ENCODE assay signal across 18 cellular contexts in genomic region chr15:83057002-83057401, GRCh38. TPM values are rescaled to one million over a fixed set of nuclear protein-coding genes. Genes with fewer than 3 reads are reported as not detected.
DNase-seq lines count a peak whose midpoint lies in the region; ATAC-seq and TF ChIP-seq lines count a peak whose summit lies in the region.
"Had no signal": no experiment of that assay in that cellular context is flagged by ENCODE, and none has a peak within 500 bp of the region (broad histone marks: within the 10 kb centered on the region; RNA-seq: fewer than 3 reads in every experiment).

No MANE protein-coding gene starts in this region.

- 83% methylated on average over 1 of the region's 1 CpG for WGBS in HUES64

- H3K4me1 ChIP-seq in breast epithelium (no peaks in the 10 kb centered on the region), HUES64 (ENCODE audit: insufficient read depth, low read length) (peaks cover 18% of the 10 kb centered on the region), gastrocnemius medialis (peaks cover 53 to 61% of the 10 kb centered on the region in 2 donors)

- no peaks in the 10 kb centered on the region for H3K27me3 Mint-ChIP-seq in MCF 10A (ENCODE audit: insufficient read depth, unreplicated experiment)
- no peaks in the 10 kb centered on the region for H3K27me3 Mint-ChIP-seq in effector memory CD8-positive, alpha-beta T cell
- H3K27me3 Mint-ChIP-seq: CD4-positive, alpha-beta T cell had no signal

- no peak for ATAC-seq in effector memory CD8-positive, alpha-beta T cell (replicated peaks)
- ATAC-seq in gastrocnemius medialis = no peak
- no peak for ATAC-seq in GM21515 (IDR thresholded peaks at IDR 0.05; ENCODE audit: unreplicated experiment)

- BruUV-seq in MCF 10A (replicated peaks; lab: Mats Ljungman, UMichigan) = no TSS peak

- in situ Hi-C loops in gastrocnemius medialis (cut with MboI; ENCODE audit: low sequenced_read_pairs in 4 of 4) = no loop called here

- no peak overlapping the region for H3K27ac ChIP-seq in breast epithelium
- H3K27ac ChIP-seq in HUES64 (ENCODE audit: low read depth, low read length) = peak overlapping the region; percentile 65; the same call in 1 of the 2 replicates
- H3K27ac ChIP-seq in gastrocnemius medialis = peak overlapping the region; percentile 66 to 98 (median 78)
- H3K27ac ChIP-seq: HL-60 had no signal

- TF ChIP-seq CTCF in MCF 10A (IDR thresholded peaks at IDR 0.05; ENCODE audit: unreplicated experiment) (no peak), breast epithelium (IDR thresholded peaks at IDR 0.05) (no peak), gastrocnemius medialis (IDR thresholded peaks at IDR 0.05 in 4 of 5, conservative IDR thresholded peaks at IDR 0.05 in 1 of 5) (no peak)

- H3K27ac Mint-ChIP-seq in MCF 10A (ENCODE audit: low read depth, unreplicated experiment) = peak overlapping the region; percentile 25
- peak overlapping the region; percentile 57 to 59 for H3K27ac Mint-ChIP-seq in effector memory CD8-positive, alpha-beta T cell
- H3K27ac Mint-ChIP-seq: CD4-positive, alpha-beta T cell had no signal

- CTCF ChIA-PET in MCF 10A (lab: Yijun Ruan, JAX) = interaction anchor here (0.6 to 1.2 kb wide), 2 partner anchors 24 to 46 kb away, joined by 4 to 5 read pairs; no protein-coding TSS in a partner anchor

- H3K4me3 ChIP-seq in breast epithelium = no peak overlapping the region
- no peak overlapping the region for H3K4me3 ChIP-seq in HUES64 (ENCODE audit: low read length)
- H3K4me3 ChIP-seq in gastrocnemius medialis = no peak overlapping the region

- no peak for TF ChIP-seq POLR2A in breast epithelium (IDR thresholded peaks at IDR 0.05)
- no peak for TF ChIP-seq POLR2A in gastrocnemius medialis (IDR thresholded peaks at IDR 0.05)

- intact Hi-C loops in MCF 10A (cut with micrococcal nuclease) = no loop called here
- intact Hi-C loops in breast epithelium (cut with DNase I; ENCODE audit: low total_unique reads) = no loop called here
- intact Hi-C loops in gastrocnemius medialis (cut with DNase I; ENCODE audit: low total_unique reads) = no loop called here

- H3K4me1 Mint-ChIP-seq in MCF 10A (ENCODE audit: insufficient read depth, unreplicated experiment) = no peaks in the 10 kb centered on the region
- H3K4me1 Mint-ChIP-seq in effector memory CD8-positive, alpha-beta T cell (ENCODE audit: low read depth in 2 of 2) = peaks cover 14 to 24% of the 10 kb centered on the region in 2 donors

- H3K9ac ChIP-seq in HUES64 (ENCODE audit: low read depth, low read length) = no peak overlapping the region

- H3K9me3 Mint-ChIP-seq in MCF 10A (ENCODE audit: unreplicated experiment) = no peaks in the 10 kb centered on the region
- no peaks in the 10 kb centered on the region for H3K9me3 Mint-ChIP-seq in effector memory CD8-positive, alpha-beta T cell
- H3K9me3 Mint-ChIP-seq: CD4-positive, alpha-beta T cell had no signal

- H3K27me3 ChIP-seq in breast epithelium = no peaks in the 10 kb centered on the region
- H3K27me3 ChIP-seq in HUES64 (ENCODE audit: insufficient read depth, low read length) = no peaks in the 10 kb centered on the region
- H3K27me3 ChIP-seq in gastrocnemius medialis = no peaks in the 10 kb centered on the region

- POLR2A ChIA-PET in MCF 10A (lab: Yijun Ruan, JAX) = interaction anchor here (0.6 to 1.1 kb wide), 6 partner anchors 8 to 371 kb away, joined by 3 to 5 read pairs (median 4); no protein-coding TSS in a partner anchor

- H3K36me3 Mint-ChIP-seq in MCF 10A (ENCODE audit: insufficient read depth, unreplicated experiment) = peaks cover 35% of the 10 kb centered on the region
- peaks cover 55% of the 10 kb centered on the region for H3K36me3 Mint-ChIP-seq in effector memory CD8-positive, alpha-beta T cell (ENCODE audit: insufficient read depth)

- no peaks in the 10 kb centered on the region for H3K36me3 ChIP-seq in breast epithelium
- peaks cover 46% of the 10 kb centered on the region for H3K36me3 ChIP-seq in HUES64 (ENCODE audit: insufficient read depth, low read length)
- H3K36me3 ChIP-seq in gastrocnemius medialis = peaks cover 0 to 17% of the 10 kb centered on the region in 2 donors

- DNase-seq in MCF 10A (ENCODE audit: unreplicated experiment) (no peak), breast epithelium (ENCODE audit: low spot score in 2 of 2) (no peak), gastrocnemius medialis (no peak), NCI-H345 treated with DMSO at 0.1 percent for 48 hours (lab: John Stamatoyannopoulos, UW; ENCODE audit: unreplicated experiment) (no peak)
- DNase-seq in effector memory CD8-positive, alpha-beta T cell = no peak
- DNase-seq: ACHN; Calu3; CD4-positive, alpha-beta T cell; DMS79; MM.1S; NCI-H1105 treated with DMSO at 0.1 percent for 48 hours; NCI-H187; NCI-H446 treated with DMSO at 0.1 percent for 48 hours; NCI-H748 treated with DMSO at 0.1 percent for 48 hours had no signal

- H3K9me3 ChIP-seq in breast epithelium (no peaks in the 10 kb centered on the region), HUES64 (ENCODE audit: insufficient read depth, low read depth, low read length) (no peaks in the 10 kb centered on the region), gastrocnemius medialis (no peaks in the 10 kb centered on the region)

- no peak overlapping the region for H3K4me3 Mint-ChIP-seq in MCF 10A (ENCODE audit: unreplicated experiment)
- no peak overlapping the region for H3K4me3 Mint-ChIP-seq in effector memory CD8-positive, alpha-beta T cell
- H3K4me3 Mint-ChIP-seq: CD4-positive, alpha-beta T cell had no signal

RNA-seq across cellular contexts. Expression of gene BTBD1, which starts 10.1 kb away (rescaled TPM):
- total RNA-seq in MCF 10A (2022) = 42.7 and 57.0 TPM in 2 replicates
- 10 to 100 TPM; 71.1 to 88.8 (median 87.5) TPM for total RNA-seq in breast epithelium
- polyA plus RNA-seq in HUES64 (2013, experiment 1 of 2) = 28.4 TPM
- polyA plus RNA-seq in HUES64 (2013, experiment 2 of 2) = 33.3 TPM
- total RNA-seq in gastrocnemius medialis = 100 to 1,000 TPM; 229 to 408 (median 342) TPM

RNA-seq across cellular contexts. Expression of gene C15orf40, which starts 45.6 kb away (rescaled TPM):
- total RNA-seq in MCF 10A (2022) (38.1 and 39.3 TPM in 2 replicates), breast epithelium (10 to 100 TPM; 10.2 to 26.8 (median 14.6) TPM), gastrocnemius medialis (10 to 100 TPM in 2 of 4 donors, 1 to 10 TPM in 2; 5.9 to 14.6 (median 9.5) TPM)
- 13.9 TPM for polyA plus RNA-seq in HUES64 (2013, experiment 1 of 2)
- 13.5 TPM for polyA plus RNA-seq in HUES64 (2013, experiment 2 of 2)

RNA-seq across cellular contexts. Expression of gene TM6SF1, which starts 50.4 kb away (rescaled TPM):
- 0.39 TPM in 1 of 2 replicates, not detected in the other for total RNA-seq in MCF 10A (2022)
- total RNA-seq in breast epithelium = 1 to 10 TPM; 6.4 to 8.5 (median 7.3) TPM
- 0.35 TPM for polyA plus RNA-seq in HUES64 (2013, experiment 1 of 2)
- not detected for polyA plus RNA-seq in HUES64 (2013, experiment 2 of 2)
- 10 to 100 TPM in 3 of 4 donors, 1 to 10 TPM in 1; 7.1 to 49.1 (median 13.7) TPM for total RNA-seq in gastrocnemius medialis
- total RNA-seq: Calu3; CD4-positive, alpha-beta T cell; G401 had no signal

Comparison
In these comparisons a context has a peak if more than half of its experiments do, and no peak if none do; other contexts are left out.
1. H3K27ac ChIP-seq: peak in HUES64 (single experiment) and gastrocnemius medialis (4 of 4); none in breast epithelium (0 of 2).